In genomic region chr20:33686008-33686983, GRCh38 we compare ENCODE assay signal across 1 cellular context.
A peak's percentile ranks its signal among the peaks of the same experiment; 100 is the strongest.
TF ChIP-seq lines count a peak whose summit lies in the region.

Gene E2F1 (minus strand): TSS chr20:33686385. CDS start chr20:33686264, 121 bp downstream.

TF ChIP-seq in HepG2, 621 proteins besides CTCF, POLR2A, EP300 and RAD21 (continued from another document and continues in another):
- peak; percentile 39; the same call in 1 of the 2 replicates for TF ChIP-seq MTERF4 (CRISPR knock-in tag; IDR thresholded peaks at IDR 0.05)
- TF ChIP-seq GPBP1L1 (CRISPR knock-in tag; IDR thresholded peaks at IDR 0.05) = no peak
- TF ChIP-seq SMARCC2 (IDR thresholded peaks at IDR 0.05) = no peak
- no peak for TF ChIP-seq ZNF3 (CRISPR knock-in tag; IDR thresholded peaks at IDR 0.05)
- no peak for TF ChIP-seq NR2F1 (CRISPR knock-in tag; IDR thresholded peaks at IDR 0.05)
- TF ChIP-seq TFAP4 (IDR thresholded peaks at IDR 0.05; ENCODE audit: borderline replicate concordance, low read depth) = no peak
- peak; percentile 77 for TF ChIP-seq ZNF687 (CRISPR knock-in tag; IDR thresholded peaks at IDR 0.05)
- TF ChIP-seq IRF1 (CRISPR knock-in tag; IDR thresholded peaks at IDR 0.05; ENCODE audit: low read depth) = 0 out of 2 replicates have a peak, but pooled peaks have one; percentile 23
- TF ChIP-seq GTF3A (CRISPR knock-in tag; conservative IDR thresholded peaks at IDR 0.05) = no peak
- no peak for TF ChIP-seq PCBP2 (optimal IDR thresholded peaks at IDR 0.05; ENCODE audit: low read depth, low read length, poor library complexity, severe bottlenecking)
- peak; percentile 28; the same call in 1 of the 2 replicates for TF ChIP-seq SMAD3 (CRISPR knock-in tag; IDR thresholded peaks at IDR 0.05)
- no peak for TF ChIP-seq ZNF432 (CRISPR knock-in tag; IDR thresholded peaks at IDR 0.05; ENCODE audit: borderline replicate concordance)
- 0 out of 2 replicates have a peak, but pooled peaks have one; percentile 61 for TF ChIP-seq NFKBIZ (CRISPR knock-in tag; IDR thresholded peaks at IDR 0.05)
- no peak for TF ChIP-seq ZBTB37 (CRISPR knock-in tag; IDR thresholded peaks at IDR 0.05)
- no peak for TF ChIP-seq KAT2B (IDR thresholded peaks at IDR 0.05; ENCODE audit: borderline replicate concordance, low read depth, low read length)
- no peak for TF ChIP-seq IKZF1 (IDR thresholded peaks at IDR 0.05)
- TF ChIP-seq RFX3 (CRISPR knock-in tag; IDR thresholded peaks at IDR 0.05) = no peak
- TF ChIP-seq PHF20 (CRISPR knock-in tag; IDR thresholded peaks at IDR 0.05) = peak; percentile 51; the same call in 1 of the 2 replicates
- TF ChIP-seq LCORL (IDR thresholded peaks at IDR 0.05) = no peak
- no peak for TF ChIP-seq LCORL (CRISPR knock-in tag; IDR thresholded peaks at IDR 0.05)
- TF ChIP-seq ZNF703 (CRISPR knock-in tag; IDR thresholded peaks at IDR 0.05; ENCODE audit: borderline replicate concordance) = no peak
- TF ChIP-seq ZNF30 (CRISPR knock-in tag; IDR thresholded peaks at IDR 0.05) = no peak
- no peak for TF ChIP-seq TBP (CRISPR knock-in tag; IDR thresholded peaks at IDR 0.05)
- peak; percentile 51; the same call in 1 of the 2 replicates for TF ChIP-seq CREM (IDR thresholded peaks at IDR 0.05)
- TF ChIP-seq CREM (CRISPR knock-in tag; IDR thresholded peaks at IDR 0.05) = 0 out of 2 replicates have a peak, but pooled peaks have one; percentile 36
- TF ChIP-seq ZNF607 (CRISPR knock-in tag; IDR thresholded peaks at IDR 0.05; ENCODE audit: borderline replicate concordance) = 0 out of 2 replicates have a peak, but pooled peaks have one; percentile 54
- peak; percentile 86; the same call in 1 of the 2 replicates for TF ChIP-seq FOXM1 (CRISPR knock-in tag; IDR thresholded peaks at IDR 0.05)
- TF ChIP-seq KLF9 (CRISPR knock-in tag; IDR thresholded peaks at IDR 0.05; ENCODE audit: low read depth) = peak; percentile 89; the same call in 1 of the 2 replicates
- TF ChIP-seq LBX2 (CRISPR knock-in tag; IDR thresholded peaks at IDR 0.05; ENCODE audit: borderline replicate concordance) = no peak
- no peak for TF ChIP-seq ZNF572 (CRISPR knock-in tag; IDR thresholded peaks at IDR 0.05)
- TF ChIP-seq ZFP37 (CRISPR knock-in tag; IDR thresholded peaks at IDR 0.05; ENCODE audit: borderline replicate concordance) = no peak
- no peak for TF ChIP-seq HCFC1 (IDR thresholded peaks at IDR 0.05; ENCODE audit: low read depth, low read length)
- no peak for TF ChIP-seq TERF1 (CRISPR knock-in tag; IDR thresholded peaks at IDR 0.05)
- peak; percentile 35; the same call in 1 of the 2 replicates for TF ChIP-seq RERE (CRISPR knock-in tag; IDR thresholded peaks at IDR 0.05; ENCODE audit: low read depth)
- peak; percentile 88 for TF ChIP-seq RNF2 (conservative IDR thresholded peaks at IDR 0.05; ENCODE audit: low read depth)
- peak; percentile 87 for TF ChIP-seq ZSCAN12 (CRISPR knock-in tag; IDR thresholded peaks at IDR 0.05)
- TF ChIP-seq GMEB1 (CRISPR knock-in tag; IDR thresholded peaks at IDR 0.05; ENCODE audit: borderline replicate concordance) = peak; percentile 66
- peak; percentile 84; the same call in 1 of the 2 replicates for TF ChIP-seq HOXA5 (CRISPR knock-in tag; IDR thresholded peaks at IDR 0.05)
- no peak for TF ChIP-seq ZBTB33 (CRISPR knock-in tag; IDR thresholded peaks at IDR 0.05)
- no peak for TF ChIP-seq NCOA5 (CRISPR knock-in tag; IDR thresholded peaks at IDR 0.05)
- TF ChIP-seq SCMH1 (CRISPR knock-in tag; IDR thresholded peaks at IDR 0.05; ENCODE audit: borderline replicate concordance) = no peak
- TF ChIP-seq HMG20B (CRISPR knock-in tag; conservative IDR thresholded peaks at IDR 0.05) = 0 out of 2 replicates have a peak, but pooled peaks have one; percentile 29
